33 cellular contexts compared by ENCODE assay signal in genomic region chr1:39157304-39157703, GRCh38. TPM values are rescaled to one million over a fixed set of nuclear protein-coding genes. Genes with fewer than 3 reads are reported as not detected.
DNase-seq lines count a peak whose midpoint lies in the region; ATAC-seq, FAIRE-seq and TF ChIP-seq lines count a peak whose summit lies in the region.
"Had no signal": no experiment of that assay in that cellular context is flagged by ENCODE, and none has a peak within 500 bp of the region (broad histone marks: within the 10 kb centered on the region; RNA-seq: fewer than 3 reads in every experiment).

No MANE protein-coding gene starts in this region.

- no peaks in the 10 kb centered on the region for H3K27me3 ChIP-seq in keratinocyte (ENCODE audit: control insufficient read depth, extremely low read depth, insufficient read depth, low read length)
- no peaks in the 10 kb centered on the region for H3K27me3 ChIP-seq in rectal smooth muscle tissue (ENCODE audit: control insufficient read depth, insufficient read depth, low read length)
- H3K27me3 ChIP-seq: gastrocnemius medialis, suprapubic skin had no signal

- H3K9me3 Mint-ChIP-seq in activated T-cell treated with anti-CD3 and anti-CD28 coated beads, Interleukin-2, amount 50 U/mL, for 4 hours: no peaks in the 10 kb centered on the region
- H3K9me3 Mint-ChIP-seq: activated naive CD4-positive, alpha-beta T cell treated with anti-CD3 and anti-CD28 coated beads for 36 hours; activated T-cell treated with anti-CD3 and anti-CD28 coated beads, Interleukin-2, amount 50 U/mL, for 72 hours; neural crest cell had no signal

- no peaks in the 10 kb centered on the region for H3K36me3 Mint-ChIP-seq in activated T-cell treated with anti-CD3 and anti-CD28 coated beads, Interleukin-2, amount 50 U/mL, for 4 hours (ENCODE audit: insufficient read depth)

- H3K27ac ChIP-seq in 22Rv1 (peak overlapping the region; percentile 86), keratinocyte (ENCODE audit: control insufficient read depth, insufficient read depth, low read length) (no peak overlapping the region), rectal smooth muscle tissue (ENCODE audit: low read depth, low read length) (peak overlapping the region; percentile 6)
- H3K27ac ChIP-seq: HL-60, left ventricle myocardium inferior, RWPE1, SK-N-MC had no signal

- no peak overlapping the region for H3K4me3 Mint-ChIP-seq in activated T-cell treated with anti-CD3 and anti-CD28 coated beads, Interleukin-2, amount 50 U/mL, for 4 hours
- H3K4me3 Mint-ChIP-seq: activated naive CD4-positive, alpha-beta T cell treated with anti-CD3 and anti-CD28 coated beads for 36 hours; activated T-cell treated with anti-CD3 and anti-CD28 coated beads, Interleukin-2, amount 50 U/mL, for 72 hours; B cell; neural crest cell had no signal

- H3K4me3 ChIP-seq in keratinocyte (ENCODE audit: control insufficient read depth in 2 of 3, extremely low read depth in 1 of 3, insufficient read depth in 2 of 3, low read depth in 1 of 3, low read length in 3 of 3) (no peak overlapping the region), rectal smooth muscle tissue (ENCODE audit: low read length) (no peak overlapping the region)
- H3K4me3 ChIP-seq: left ventricle myocardium inferior, mucosa of descending colon, SK-N-MC, skin epidermis, suprapubic skin had no signal

- DNase-seq in RCC 7860 (ENCODE audit: low spot score): peak; percentile 28
- DNase-seq in keratinocyte (ENCODE audit: low read depth, low spot score): no peak
- DNase-seq in activated T-cell treated with anti-CD3 and anti-CD28 coated beads, Interleukin-2, amount 50 U/mL, for 4 hours: no peak
- no peak for DNase-seq in effector CD8-positive, alpha-beta T cell (lab: John Stamatoyannopoulos, UW)
- no peak for DNase-seq in CD1c-positive myeloid dendritic cell (ENCODE audit: extremely low spot score)
- no peak for DNase-seq in activated CD4-positive, alpha-beta T cell treated with anti-CD3 and anti-CD28 coated beads, Interleukin-2, amount 50 U/mL, for 1 hour
- DNase-seq: activated CD4-positive, alpha-beta T cell treated with anti-CD3 and anti-CD28 coated beads for 48 hours; activated naive CD4-positive, alpha-beta T cell treated with anti-CD3 and anti-CD28 coated beads for 36 hours; activated T-cell treated with anti-CD3 and anti-CD28 coated beads, Interleukin-2, amount 50 U/mL, for 72 hours; Caco-2; DMS79 treated with DMSO at 0.1 percent for 48 hours; gastrocnemius medialis; hypothalamus; left ventricle myocardium inferior; mucosa of descending colon; NCI-H1092 treated with DMSO at 0.1 percent for 48 hours; NCI-H187 treated with DMSO at 0.1 percent for 48 hours; NCI-H526; stimulated activated CD4-positive, alpha-beta T cell treated with anti-CD3 and anti-CD28 coated beads, Interleukin-2, amount 100 ng/mL, for 24 hours; T-helper 2 cell had no signal

- peaks cover 64% of the 10 kb centered on the region for H3K4me1 ChIP-seq in keratinocyte (ENCODE audit: control insufficient read depth, extremely low read depth, insufficient read depth, low read length)
- peaks cover 48% of the 10 kb centered on the region for H3K4me1 ChIP-seq in rectal smooth muscle tissue (ENCODE audit: control insufficient read depth, insufficient read depth, low read length)

- H3K27me3 Mint-ChIP-seq in activated T-cell treated with anti-CD3 and anti-CD28 coated beads, Interleukin-2, amount 50 U/mL, for 4 hours (ENCODE audit: low read depth): no peaks in the 10 kb centered on the region

- H3K9me1 ChIP-seq in keratinocyte (ENCODE audit: control insufficient read depth, extremely low read depth, insufficient read depth, low read length): peaks cover 12% of the 10 kb centered on the region

- dilution Hi-C loops in keratinocyte (cut with MboI; ENCODE audit: extremely low pct_ligation_motif_present, low sequenced_read_pairs): no loop called here

- no peak for FAIRE-seq in RCC 7860 (lab: Jason Lieb, UNC)
- peak; percentile 17 for FAIRE-seq in keratinocyte (lab: Jason Lieb, UNC)
- FAIRE-seq: bronchial epithelial cell, colon had no signal

- H3K36me3 ChIP-seq in keratinocyte (ENCODE audit: control insufficient read depth in 2 of 2, extremely low read depth in 1 of 2, insufficient read depth in 2 of 2, low read length in 2 of 2) (peaks cover 0 to 14% of the 10 kb centered on the region in 2 experiments), rectal smooth muscle tissue (ENCODE audit: control insufficient read depth, insufficient read depth, low read length) (no peaks in the 10 kb centered on the region)
- H3K36me3 ChIP-seq: gastrocnemius medialis, left ventricle myocardium inferior, prostate gland, suprapubic skin had no signal

- H3K9me3 ChIP-seq in keratinocyte (ENCODE audit: control insufficient read depth, low read depth, low read length): no peaks in the 10 kb centered on the region
- H3K9me3 ChIP-seq: Caco-2, gastrocnemius medialis, left ventricle myocardium inferior, mucosa of descending colon, prostate gland, suprapubic skin had no signal

- no peak for ATAC-seq in activated T-cell treated with anti-CD3 and anti-CD28 coated beads, Interleukin-2, amount 50 U/mL, for 4 hours
- ATAC-seq: activated T-cell treated with anti-CD3 and anti-CD28 coated beads, Interleukin-2, amount 50 U/mL, for 72 hours; gastrocnemius medialis; HCT116; mucosa of descending colon had no signal

- H3K9ac ChIP-seq in keratinocyte (ENCODE audit: control insufficient read depth, extremely low read depth, insufficient read depth, low read length): no peak overlapping the region
- no peak overlapping the region for H3K9ac ChIP-seq in rectal smooth muscle tissue (ENCODE audit: low read length)

- TF ChIP-seq CTCF in 22Rv1 (IDR thresholded peaks at IDR 0.05): no peak
- no peak for TF ChIP-seq CTCF in keratinocyte (optimal IDR thresholded peaks at IDR 0.05 in 1 of 3, IDR thresholded peaks at IDR 0.05 in 1 of 3, conservative IDR thresholded peaks at IDR 0.05 in 1 of 3; ENCODE audit: extremely low read depth in 1 of 3, insufficient read depth in 2 of 3, low read length in 3 of 3)

- peaks cover 8% of the 10 kb centered on the region for H4K20me1 ChIP-seq in keratinocyte (ENCODE audit: control insufficient read depth, extremely low read depth, insufficient read depth, low read length)

- H3K4me1 Mint-ChIP-seq in activated T-cell treated with anti-CD3 and anti-CD28 coated beads, Interleukin-2, amount 50 U/mL, for 4 hours (ENCODE audit: low read depth): peaks cover 6% of the 10 kb centered on the region
- H3K4me1 Mint-ChIP-seq: B cell had no signal

- H3K79me2 ChIP-seq in keratinocyte (ENCODE audit: control insufficient read depth, insufficient read depth, low read length): peaks cover 93% of the 10 kb centered on the region

- no peak overlapping the region for H2AFZ ChIP-seq in keratinocyte (ENCODE audit: control insufficient read depth, low read length)

- H3K4me2 ChIP-seq in keratinocyte (ENCODE audit: control insufficient read depth, extremely low read depth, insufficient read depth, low read depth, low read length): no peak overlapping the region

RNA-seq across cellular contexts. Expression of gene MACF1, which starts 47.2 kb away (rescaled TPM):
- 84.8 to 111 TPM (median 96.9 TPM) in 3 replicates for polyA plus RNA-seq in keratinocyte
- 210 TPM for polyA plus RNA-seq in keratinocyte (2011; ENCODE audit: low read depth)
- 32.6 and 38.9 TPM in 2 replicates for polyA plus RNA-seq in keratinocyte (2011; cell fraction: cytosol; rRNA removed)
- 432 and 528 TPM in 2 replicates for polyA plus RNA-seq in keratinocyte (2011; cell fraction: nucleus; rRNA removed)
- 132 and 145 TPM in 2 replicates for polyA plus RNA-seq in keratinocyte (2012; ENCODE audit: low replicate concordance)
- 223 to 562 TPM (median 369 TPM) in 3 replicates for polyA minus RNA-seq in keratinocyte
- 87.1 TPM for polyA minus RNA-seq in keratinocyte (2011; cell fraction: cytosol; rRNA and poly(A)+ RNA removed)
- 697 and 1,508 TPM in 2 replicates for polyA minus RNA-seq in keratinocyte (2011; cell fraction: nucleus; rRNA and poly(A)+ RNA removed)
- total RNA-seq in activated T-cell treated with anti-CD3 and anti-CD28 coated beads, Interleukin-2, amount 50 U/mL, for 4 hours: 100 to 1,000 TPM; 104 to 128 (median 120) TPM
